In the genomic region with DNA sequence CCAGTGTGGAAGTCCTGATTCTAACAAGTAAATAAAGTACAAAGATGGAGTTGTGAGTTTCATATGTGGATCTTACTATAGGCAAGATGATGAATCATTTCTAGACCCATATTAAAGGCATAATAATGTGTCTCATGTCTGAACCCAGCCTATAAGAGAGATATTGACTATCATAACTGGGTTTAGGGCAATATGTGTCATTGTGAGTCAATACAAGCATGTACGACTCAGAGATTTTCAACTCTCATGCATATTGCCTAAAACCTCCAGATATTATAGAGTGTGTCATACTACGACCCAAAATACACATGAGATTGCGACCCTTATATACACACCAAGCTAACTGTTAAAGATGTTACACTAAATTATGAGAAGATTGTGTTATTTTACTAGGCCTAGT, we compare ENCODE assay signal across 22 cellular contexts.
"Had no signal": no experiment of that assay in that cellular context is flagged by ENCODE, and none has a peak within 500 bp of the region (broad histone marks: within the 10 kb centered on the region; RNA-seq: fewer than 3 reads in every experiment).

No MANE protein-coding gene starts in this region.

- H3K9me3 Mint-ChIP-seq: IgD-negative memory B cell had no signal

- H3K27ac Mint-ChIP-seq: IgD-negative memory B cell had no signal

- H3K4me1 ChIP-seq: SJSA1 had no signal

- H3K4me1 Mint-ChIP-seq: IgD-negative memory B cell had no signal

- H3K4me3 ChIP-seq: K562, SJSA1, SK-N-MC had no signal

- H3K9me3 ChIP-seq: SJSA1 had no signal

- H3K27me3 ChIP-seq: SJSA1 had no signal

- DNase-seq: Kasumi-1, MM.1S, NCI-H1092 treated with DMSO at 0.1 percent for 48 hours, NCI-H1436, NCI-H187, NCI-H2029, NCI-H2081 treated with DMSO at 0.1 percent for 48 hours, NCI-H2171, NCI-H226, NCI-H446, NCI-H510A, NCI-H524 treated with DMSO at 0.1 percent for 48 hours, NCI-H69, NCI-H774, Right ventricle myocardium superior, RPMI8226, SIG-M5 had no signal

- H3K27ac ChIP-seq: KMS-11, SJSA1, SK-N-MC had no signal

- H3K27me3 Mint-ChIP-seq: IgD-negative memory B cell had no signal

- ATAC-seq: K562 had no signal

- H3K36me3 Mint-ChIP-seq: IgD-negative memory B cell had no signal

- H3K4me3 Mint-ChIP-seq: IgD-negative memory B cell had no signal
